21 cellular contexts compared by ENCODE assay signal in genomic region chr15:70063284-70063991, GRCh38. TPM values are rescaled to one million over a fixed set of nuclear protein-coding genes. Genes with fewer than 3 reads are reported as not detected.
DNase-seq lines count a peak whose midpoint lies in the region; FAIRE-seq and TF ChIP-seq lines count a peak whose summit lies in the region.
"Had no signal": no experiment of that assay in that cellular context is flagged by ENCODE, and none has a peak within 500 bp of the region (broad histone marks: within the 10 kb centered on the region; RNA-seq: fewer than 3 reads in every experiment).

No MANE protein-coding gene starts in this region.

- H3K9ac ChIP-seq in kidney (ENCODE audit: low read length in 2 of 2) = no peak overlapping the region

- peak overlapping the region; percentile 66; the same call in 1 of the 2 replicates for H3K27ac Mint-ChIP-seq in HFFc6
- peak overlapping the region; percentile 90 for H3K27ac Mint-ChIP-seq in nephron progenitor cell
- H3K27ac Mint-ChIP-seq: activated CD4-positive, alpha-beta memory T cell treated with anti-CD3 and anti-CD28 coated beads for 36 hours; activated naive CD8-positive, alpha-beta T cell; stimulated activated naive B cell treated with anti-CD40 and anti-IgM and Interleukin-4, amounts not matched to agents 10 μg/mL and 1 μg/mL and 100 μg/mL, for 72 hours had no signal

- intact Hi-C loops in tibial artery (cut with DNase I; ENCODE audit: low total_unique reads) (no loop called here), kidney (cut with DNase I) (no loop called here), prostate gland (cut with DNase I) (loop anchor here (2.0 kb wide), 1 partner anchor 33 kb away; the partner anchor contains the start of gene TLE3)

- H3K4me3 Mint-ChIP-seq in HFFc6 (no peak overlapping the region), nephron progenitor cell (peak overlapping the region; percentile 40)
- H3K4me3 Mint-ChIP-seq: activated CD4-positive, alpha-beta memory T cell treated with anti-CD3 and anti-CD28 coated beads for 36 hours; activated naive CD8-positive, alpha-beta T cell; activated T-cell treated with anti-CD3 and anti-CD28 coated beads, Interleukin-2, amount 50 U/mL, for 24 hours; stimulated activated naive B cell treated with anti-CD40 and anti-IgM and Interleukin-4, amounts not matched to agents 10 μg/mL and 1 μg/mL and 100 μg/mL, for 72 hours had no signal

- H3K4me3 ChIP-seq in tibial artery (no peak overlapping the region), kidney (ENCODE audit: low read length in 2 of 2) (no peak overlapping the region), prostate gland (no peak overlapping the region)
- H3K4me3 ChIP-seq: esophagus squamous epithelium, lower lobe of right lung had no signal

- H3K27me3 ChIP-seq in tibial artery (no peaks in the 10 kb centered on the region), prostate gland (replicated peaks; ENCODE audit: insufficient read depth) (no peaks in the 10 kb centered on the region)
- H3K27me3 ChIP-seq: esophagus squamous epithelium had no signal

- H3K36me3 Mint-ChIP-seq in HFFc6 (ENCODE audit: low read depth) = peaks cover 6% of the 10 kb centered on the region; the same call in 1 of the 2 replicates
- peaks cover 52% of the 10 kb centered on the region for H3K36me3 Mint-ChIP-seq in nephron progenitor cell (ENCODE audit: low read depth)
- H3K36me3 Mint-ChIP-seq: activated naive CD8-positive, alpha-beta T cell had no signal

- FAIRE-seq in kidney (lab: Jason Lieb, UNC) = no peak
- FAIRE-seq: bronchial epithelial cell, GM19239 had no signal

- no peak for TF ChIP-seq CTCF in HFFc6 (IDR thresholded peaks at IDR 0.05)
- no peak for TF ChIP-seq CTCF in nephron progenitor cell (IDR thresholded peaks at IDR 0.05)
- no peak for TF ChIP-seq CTCF in tibial artery (IDR thresholded peaks at IDR 0.05)
- TF ChIP-seq CTCF in kidney (IDR thresholded peaks at IDR 0.05; ENCODE audit: borderline replicate concordance, extremely low read depth, insufficient read depth) = no peak
- no peak for TF ChIP-seq CTCF in prostate gland (IDR thresholded peaks at IDR 0.05)

- no peaks in the 10 kb centered on the region for H3K9me3 ChIP-seq in tibial artery
- H3K9me3 ChIP-seq in kidney (ENCODE audit: control insufficient read depth in 1 of 2, low read length in 2 of 2) = no peaks in the 10 kb centered on the region
- no peaks in the 10 kb centered on the region for H3K9me3 ChIP-seq in prostate gland
- H3K9me3 ChIP-seq: Caco-2, esophagus squamous epithelium, lower lobe of right lung had no signal

- H3K4me1 ChIP-seq in tibial artery = peaks cover 0 to 50% (median 35%) of the 10 kb centered on the region in 4 donors
- peaks cover 41 to 47% of the 10 kb centered on the region in 2 donors for H3K4me1 ChIP-seq in kidney (ENCODE audit: control insufficient read depth in 1 of 2, insufficient read depth in 1 of 2, low read depth in 1 of 2, low read length in 2 of 2)
- H3K4me1 ChIP-seq in prostate gland (replicated peaks) = peaks cover 7% of the 10 kb centered on the region
- H3K4me1 ChIP-seq: Caco-2 had no signal

- peaks cover 44 to 77% (median 62%) of the 10 kb centered on the region in 3 donors for H3K36me3 ChIP-seq in tibial artery
- H3K36me3 ChIP-seq in kidney (ENCODE audit: control insufficient read depth in 1 of 2, insufficient read depth in 2 of 2, low read length in 2 of 2) = peaks cover 21 to 24% of the 10 kb centered on the region in 2 donors
- peaks cover 20 to 24% of the 10 kb centered on the region in 2 donors for H3K36me3 ChIP-seq in prostate gland

- H3K9me3 Mint-ChIP-seq in HFFc6 (no peaks in the 10 kb centered on the region), nephron progenitor cell (no peaks in the 10 kb centered on the region)
- H3K9me3 Mint-ChIP-seq: activated CD4-positive, alpha-beta memory T cell treated with anti-CD3 and anti-CD28 coated beads for 36 hours; activated T-cell treated with anti-CD3 and anti-CD28 coated beads, Interleukin-2, amount 50 U/mL, for 24 hours; naive B cell; stimulated activated naive B cell treated with anti-CD40 and anti-IgM and Interleukin-4, amounts not matched to agents 10 μg/mL and 1 μg/mL and 100 μg/mL, for 72 hours had no signal

- 79% methylated on average over 16 of the region's 16 CpGs for WGBS in prostate gland

- DNase-seq in HFFc6 (no peak), astrocyte of the hippocampus (ENCODE audit: low read depth, low spot score) (peak; percentile 40), nephron progenitor cell (no peak), tibial artery (peak in 1 of 2 donors; percentile 54), kidney (no peak), prostate gland (ENCODE audit: low spot score) (no peak)
- no peak for DNase-seq in stimulated activated CD4-positive, alpha-beta T cell treated with anti-CD3 and anti-CD28 coated beads, Interleukin-4, amount 100 ng/mL, for 1 hour
- DNase-seq: activated CD4-positive, alpha-beta memory T cell treated with anti-CD3 and anti-CD28 coated beads for 36 hours; activated T-cell treated with anti-CD3 and anti-CD28 coated beads, Interleukin-2, amount 50 U/mL, for 24 hours; esophagus squamous epithelium; KBM-7; naive B cell; NCI-H1930; stimulated activated naive B cell treated with anti-CD40 and anti-IgM and Interleukin-4, amounts not matched to agents 10 μg/mL and 1 μg/mL and 100 μg/mL, for 72 hours; T-helper 1 cell; trophoblast cell had no signal

- H3K27me3 Mint-ChIP-seq in HFFc6 (ENCODE audit: insufficient read depth) (peaks cover 2% of the 10 kb centered on the region; the same call in 1 of the 2 replicates), nephron progenitor cell (ENCODE audit: low read depth, poor library complexity) (peaks cover under 1% of the 10 kb centered on the region)
- H3K27me3 Mint-ChIP-seq: activated CD4-positive, alpha-beta memory T cell treated with anti-CD3 and anti-CD28 coated beads for 36 hours; activated naive CD8-positive, alpha-beta T cell; activated T-cell treated with anti-CD3 and anti-CD28 coated beads, Interleukin-2, amount 50 U/mL, for 24 hours; naive B cell; stimulated activated naive B cell treated with anti-CD40 and anti-IgM and Interleukin-4, amounts not matched to agents 10 μg/mL and 1 μg/mL and 100 μg/mL, for 72 hours had no signal

- H3K27ac ChIP-seq in tibial artery = peak overlapping the region; percentile 12 to 35
- H3K27ac ChIP-seq in kidney (ENCODE audit: low read depth in 2 of 2, low read length in 2 of 2) = no peak overlapping the region
- H3K27ac ChIP-seq in prostate gland = no peak overlapping the region
- H3K27ac ChIP-seq: esophagus squamous epithelium, lower lobe of right lung had no signal

- TF ChIP-seq POLR2A in prostate gland (IDR thresholded peaks at IDR 0.05) = no peak

- H3K4me1 Mint-ChIP-seq in HFFc6 (ENCODE audit: low read depth) (peaks cover 31% of the 10 kb centered on the region), nephron progenitor cell (peaks cover 78% of the 10 kb centered on the region)
- H3K4me1 Mint-ChIP-seq: stimulated activated naive B cell treated with anti-CD40 and anti-IgM and Interleukin-4, amounts not matched to agents 10 μg/mL and 1 μg/mL and 100 μg/mL, for 72 hours had no signal

RNA-seq across cellular contexts. Expression of gene TLE3, which starts 34.3 kb away (rescaled TPM):
- 10 to 100 TPM in 4 of 6 experiments, 1 to 10 TPM in 2; 6.0 to 17.6 (median 13.8) TPM for total RNA-seq in HFFc6 (2021; fragmentation: NEBNext Ultra II Directional; extraction: Animal tissue kit (Norgen Biotek cat#: 25700))
- total RNA-seq in kidney (71.7 TPM), prostate gland (100 to 1,000 TPM; 157 to 246 TPM)
- 10.3 TPM for polyA plus RNA-seq in kidney (ENCODE audit: insufficient read depth, low read depth, low replicate concordance)

Comparison
In these comparisons a context has a peak if more than half of its experiments do, and no peak if none do; other contexts are left out.
1. H3K27ac ChIP-seq: peak in tibial artery (2 of 2); none in kidney (0 of 2) and prostate gland (0 of 2).